In genomic region chr10:122054046-122055025, GRCh38 we compare ENCODE assay signal across 1 cellular context.
TF ChIP-seq lines count a peak whose summit lies in the region.

No MANE protein-coding gene starts in this region.

TF ChIP-seq in HepG2, 621 proteins besides CTCF, POLR2A, EP300 and RAD21 (continued from another document):
- TF ChIP-seq, protein P1, sequence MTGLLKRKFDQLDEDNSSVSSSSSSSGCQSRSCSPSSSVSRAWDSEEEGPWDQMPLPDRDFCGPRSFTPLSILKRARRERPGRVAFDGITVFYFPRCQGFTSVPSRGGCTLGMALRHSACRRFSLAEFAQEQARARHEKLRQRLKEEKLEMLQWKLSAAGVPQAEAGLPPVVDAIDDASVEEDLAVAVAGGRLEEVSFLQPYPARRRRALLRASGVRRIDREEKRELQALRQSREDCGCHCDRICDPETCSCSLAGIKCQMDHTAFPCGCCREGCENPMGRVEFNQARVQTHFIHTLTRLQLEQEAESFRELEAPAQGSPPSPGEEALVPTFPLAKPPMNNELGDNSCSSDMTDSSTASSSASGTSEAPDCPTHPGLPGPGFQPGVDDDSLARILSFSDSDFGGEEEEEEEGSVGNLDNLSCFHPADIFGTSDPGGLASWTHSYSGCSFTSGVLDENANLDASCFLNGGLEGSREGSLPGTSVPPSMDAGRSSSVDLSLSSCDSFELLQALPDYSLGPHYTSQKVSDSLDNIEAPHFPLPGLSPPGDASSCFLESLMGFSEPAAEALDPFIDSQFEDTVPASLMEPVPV (CRISPR knock-in tag; IDR thresholded peaks at IDR 0.05), result 0 out of 2 replicates have a peak, but pooled peaks have one; percentile 34
- TF ChIP-seq THYN1 (CRISPR knock-in tag; IDR thresholded peaks at IDR 0.05; ENCODE audit: borderline replicate concordance, low read depth), result no peak
- peak; percentile 38; the same call in 1 of the 2 replicates for TF ChIP-seq HNF4G (IDR thresholded peaks at IDR 0.05; ENCODE audit: borderline replicate concordance, low read depth, low read length)
- TF ChIP-seq HNF4G (CRISPR knock-in tag; IDR thresholded peaks at IDR 0.05; ENCODE audit: borderline replicate concordance, low read depth), result no peak
TF ChIP-seq in HepG2: peak in this region for 70.
